Comparison of ENCODE assay signal across 1 cellular context in the genomic region with DNA sequence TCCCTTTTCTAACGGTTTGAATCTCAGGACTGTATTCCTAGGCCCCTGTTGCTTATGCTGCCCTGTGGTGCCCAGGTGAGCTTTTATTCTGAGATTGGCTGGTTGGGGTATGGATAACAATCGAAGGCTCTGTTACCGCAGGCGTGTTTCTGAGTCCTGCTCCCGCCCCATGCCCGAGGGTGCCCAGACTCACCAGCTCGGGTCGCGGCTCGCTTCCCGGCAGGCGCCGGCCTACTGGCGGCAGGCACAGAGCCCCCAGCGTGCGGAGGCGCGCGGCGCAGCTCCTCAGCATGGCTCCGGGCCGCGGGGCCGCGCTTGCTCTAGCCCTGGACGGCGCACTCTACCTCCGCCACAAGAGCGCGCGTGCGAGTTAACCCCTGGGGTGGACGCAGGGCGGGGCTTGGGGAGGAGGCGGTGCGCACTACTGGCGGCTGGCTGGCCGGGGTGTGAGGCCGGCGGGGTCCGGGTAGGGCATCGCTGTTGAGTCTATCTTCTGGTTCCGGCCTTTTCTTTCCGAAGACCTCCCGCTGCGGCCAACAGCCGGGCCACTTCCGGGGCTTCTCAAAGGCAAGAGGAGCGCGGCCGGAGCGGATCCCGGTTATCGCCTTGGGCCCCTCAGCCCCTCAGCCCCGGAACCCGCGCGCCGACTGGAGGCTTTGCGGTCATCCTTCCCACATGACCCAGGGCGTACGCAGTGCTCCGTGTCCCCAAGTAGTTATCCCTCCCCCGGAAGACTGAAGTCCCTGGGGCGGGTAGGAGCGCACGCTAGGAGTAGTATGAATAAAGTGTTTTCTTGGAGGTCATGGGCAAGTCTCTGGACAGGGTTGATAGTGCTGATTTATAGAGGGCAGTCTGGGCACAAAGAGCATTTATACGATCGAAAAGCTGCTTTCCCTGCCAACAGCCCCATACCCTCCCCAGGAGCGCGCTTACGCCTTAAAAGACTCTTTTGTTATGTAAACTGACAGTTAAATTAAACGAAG.
TF ChIP-seq lines count a peak whose summit lies in the region.

A gene (minus strand): TSS at position 345 of the 983 bp plus-strand sequence. CDS start 53 bp downstream, at position 292.

TF ChIP-seq in HEK293, 187 proteins besides CTCF, POLR2A, EP300 and RAD21 (continued from another document and continues in another):
- TF ChIP-seq, protein P1, sequence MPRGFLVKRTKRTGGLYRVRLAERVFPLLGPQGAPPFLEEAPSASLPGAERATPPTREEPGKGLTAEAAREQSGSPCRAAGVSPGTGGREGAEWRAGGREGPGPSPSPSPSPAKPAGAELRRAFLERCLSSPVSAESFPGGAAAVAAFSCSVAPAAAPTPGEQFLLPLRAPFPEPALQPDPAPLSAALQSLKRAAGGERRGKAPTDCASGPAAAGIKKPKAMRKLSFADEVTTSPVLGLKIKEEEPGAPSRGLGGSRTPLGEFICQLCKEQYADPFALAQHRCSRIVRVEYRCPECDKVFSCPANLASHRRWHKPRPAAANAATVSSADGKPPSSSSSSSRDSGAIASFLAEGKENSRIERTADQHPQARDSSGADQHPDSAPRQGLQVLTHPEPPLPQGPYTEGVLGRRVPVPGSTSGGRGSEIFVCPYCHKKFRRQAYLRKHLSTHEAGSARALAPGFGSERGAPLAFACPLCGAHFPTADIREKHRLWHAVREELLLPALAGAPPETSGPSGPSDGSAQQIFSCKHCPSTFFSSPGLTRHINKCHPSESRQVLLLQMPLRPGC (tag by site-specific recombination; IDR thresholded peaks at IDR 0.05): no peak
- TF ChIP-seq KLF16 (tag by site-specific recombination; IDR thresholded peaks at IDR 0.05) (peak; percentile 84), ZNF596 (tag by site-specific recombination; IDR thresholded peaks at IDR 0.05) (no peak), ZNF266 (tag by site-specific recombination; IDR thresholded peaks at IDR 0.05; ENCODE audit: low read depth) (no peak), ZNF335 (tag by site-specific recombination; conservative IDR thresholded peaks at IDR 0.05) (peak; percentile 89), ZNF629 (tag by site-specific recombination; IDR thresholded peaks at IDR 0.05) (peak; percentile 85), TCF7L2 (IDR thresholded peaks at IDR 0.05; ENCODE audit: borderline replicate concordance, low read depth, low read length) (no peak), ZNF140 (tag by site-specific recombination; IDR thresholded peaks at IDR 0.05) (no peak), ZNF341 (tag by site-specific recombination; IDR thresholded peaks at IDR 0.05; ENCODE audit: low read depth) (peak; percentile 96), HOXA7 (CRISPR knock-in tag; IDR thresholded peaks at IDR 0.05; ENCODE audit: borderline replicate concordance) (no peak), ZNF76 (tag by site-specific recombination; IDR thresholded peaks at IDR 0.05; ENCODE audit: borderline replicate concordance, low read depth) (peak; percentile 73), ZFP37 (tag by site-specific recombination; IDR thresholded peaks at IDR 0.05) (peak; percentile 87), ZNF274 (IDR thresholded peaks at IDR 0.05; ENCODE audit: low read length) (no peak), ZNF274 (tag by site-specific recombination; IDR thresholded peaks at IDR 0.05; ENCODE audit: borderline replicate concordance) (no peak), OSR2 (tag by site-specific recombination; IDR thresholded peaks at IDR 0.05) (no peak), ZNF214 (tag by site-specific recombination; IDR thresholded peaks at IDR 0.05; ENCODE audit: borderline replicate concordance) (no peak), ZNF175 (tag by site-specific recombination; IDR thresholded peaks at IDR 0.05) (no peak), ZBTB1 (tag by site-specific recombination; IDR thresholded peaks at IDR 0.05) (0 out of 2 replicates have a peak, but pooled peaks have one; percentile 35), ZNF324 (tag by site-specific recombination; IDR thresholded peaks at IDR 0.05) (peak; percentile 94), BCL11B (tag by site-specific recombination; IDR thresholded peaks at IDR 0.05; ENCODE audit: low read depth) (0 out of 2 replicates have a peak, but pooled peaks have one; percentile 56), ZNF16 (tag by site-specific recombination; IDR thresholded peaks at IDR 0.05; ENCODE audit: low read depth) (no peak), ZNF311 (tag by site-specific recombination; IDR thresholded peaks at IDR 0.05; ENCODE audit: borderline replicate concordance) (no peak), ZNF354C (tag by site-specific recombination; IDR thresholded peaks at IDR 0.05; ENCODE audit: borderline replicate concordance, low read depth) (no peak), ZNF560 (tag by site-specific recombination; IDR thresholded peaks at IDR 0.05; ENCODE audit: borderline replicate concordance) (no peak), GFI1B (tag by site-specific recombination; IDR thresholded peaks at IDR 0.05) (no peak)
- TF ChIP-seq, protein P2, sequence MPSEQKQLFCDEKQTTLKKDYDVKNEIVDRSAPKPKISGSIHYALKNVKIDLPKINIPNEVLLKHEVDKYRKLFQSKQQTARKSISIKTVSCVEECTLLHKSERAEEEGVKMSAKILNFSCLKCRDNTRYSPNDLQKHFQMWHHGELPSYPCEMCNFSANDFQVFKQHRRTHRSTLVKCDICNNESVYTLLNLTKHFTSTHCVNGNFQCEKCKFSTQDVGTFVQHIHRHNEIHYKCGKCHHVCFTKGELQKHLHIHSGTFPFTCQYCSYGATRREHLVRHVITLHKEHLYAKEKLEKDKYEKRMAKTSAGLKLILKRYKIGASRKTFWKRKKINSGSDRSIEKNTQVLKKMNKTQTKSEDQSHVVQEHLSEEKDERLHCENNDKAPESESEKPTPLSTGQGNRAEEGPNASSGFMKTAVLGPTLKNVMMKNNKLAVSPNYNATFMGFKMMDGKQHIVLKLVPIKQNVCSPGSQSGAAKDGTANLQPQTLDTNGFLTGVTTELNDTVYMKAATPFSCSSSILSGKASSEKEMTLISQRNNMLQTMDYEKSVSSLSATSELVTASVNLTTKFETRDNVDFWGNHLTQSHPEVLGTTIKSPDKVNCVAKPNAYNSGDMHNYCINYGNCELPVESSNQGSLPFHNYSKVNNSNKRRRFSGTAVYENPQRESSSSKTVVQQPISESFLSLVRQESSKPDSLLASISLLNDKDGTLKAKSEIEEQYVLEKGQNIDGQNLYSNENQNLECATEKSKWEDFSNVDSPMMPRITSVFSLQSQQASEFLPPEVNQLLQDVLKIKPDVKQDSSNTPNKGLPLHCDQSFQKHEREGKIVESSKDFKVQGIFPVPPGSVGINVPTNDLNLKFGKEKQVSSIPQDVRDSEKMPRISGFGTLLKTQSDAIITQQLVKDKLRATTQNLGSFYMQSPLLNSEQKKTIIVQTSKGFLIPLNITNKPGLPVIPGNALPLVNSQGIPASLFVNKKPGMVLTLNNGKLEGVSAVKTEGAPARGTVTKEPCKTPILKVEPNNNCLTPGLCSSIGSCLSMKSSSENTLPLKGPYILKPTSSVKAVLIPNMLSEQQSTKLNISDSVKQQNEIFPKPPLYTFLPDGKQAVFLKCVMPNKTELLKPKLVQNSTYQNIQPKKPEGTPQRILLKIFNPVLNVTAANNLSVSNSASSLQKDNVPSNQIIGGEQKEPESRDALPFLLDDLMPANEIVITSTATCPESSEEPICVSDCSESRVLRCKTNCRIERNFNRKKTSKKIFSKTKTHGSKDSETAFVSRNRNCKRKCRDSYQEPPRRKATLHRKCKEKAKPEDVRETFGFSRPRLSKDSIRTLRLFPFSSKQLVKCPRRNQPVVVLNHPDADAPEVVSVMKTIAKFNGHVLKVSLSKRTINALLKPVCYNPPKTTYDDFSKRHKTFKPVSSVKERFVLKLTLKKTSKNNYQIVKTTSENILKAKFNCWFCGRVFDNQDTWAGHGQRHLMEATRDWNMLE (tag by site-specific recombination; conservative IDR thresholded peaks at IDR 0.05; ENCODE audit: low read depth): peak; percentile 91
- TF ChIP-seq, protein P3, sequence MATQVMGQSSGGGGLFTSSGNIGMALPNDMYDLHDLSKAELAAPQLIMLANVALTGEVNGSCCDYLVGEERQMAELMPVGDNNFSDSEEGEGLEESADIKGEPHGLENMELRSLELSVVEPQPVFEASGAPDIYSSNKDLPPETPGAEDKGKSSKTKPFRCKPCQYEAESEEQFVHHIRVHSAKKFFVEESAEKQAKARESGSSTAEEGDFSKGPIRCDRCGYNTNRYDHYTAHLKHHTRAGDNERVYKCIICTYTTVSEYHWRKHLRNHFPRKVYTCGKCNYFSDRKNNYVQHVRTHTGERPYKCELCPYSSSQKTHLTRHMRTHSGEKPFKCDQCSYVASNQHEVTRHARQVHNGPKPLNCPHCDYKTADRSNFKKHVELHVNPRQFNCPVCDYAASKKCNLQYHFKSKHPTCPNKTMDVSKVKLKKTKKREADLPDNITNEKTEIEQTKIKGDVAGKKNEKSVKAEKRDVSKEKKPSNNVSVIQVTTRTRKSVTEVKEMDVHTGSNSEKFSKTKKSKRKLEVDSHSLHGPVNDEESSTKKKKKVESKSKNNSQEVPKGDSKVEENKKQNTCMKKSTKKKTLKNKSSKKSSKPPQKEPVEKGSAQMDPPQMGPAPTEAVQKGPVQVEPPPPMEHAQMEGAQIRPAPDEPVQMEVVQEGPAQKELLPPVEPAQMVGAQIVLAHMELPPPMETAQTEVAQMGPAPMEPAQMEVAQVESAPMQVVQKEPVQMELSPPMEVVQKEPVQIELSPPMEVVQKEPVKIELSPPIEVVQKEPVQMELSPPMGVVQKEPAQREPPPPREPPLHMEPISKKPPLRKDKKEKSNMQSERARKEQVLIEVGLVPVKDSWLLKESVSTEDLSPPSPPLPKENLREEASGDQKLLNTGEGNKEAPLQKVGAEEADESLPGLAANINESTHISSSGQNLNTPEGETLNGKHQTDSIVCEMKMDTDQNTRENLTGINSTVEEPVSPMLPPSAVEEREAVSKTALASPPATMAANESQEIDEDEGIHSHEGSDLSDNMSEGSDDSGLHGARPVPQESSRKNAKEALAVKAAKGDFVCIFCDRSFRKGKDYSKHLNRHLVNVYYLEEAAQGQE (tag by site-specific recombination; IDR thresholded peaks at IDR 0.05): peak; percentile 27; the same call in 1 of the 2 replicates
- TF ChIP-seq, protein P4, sequence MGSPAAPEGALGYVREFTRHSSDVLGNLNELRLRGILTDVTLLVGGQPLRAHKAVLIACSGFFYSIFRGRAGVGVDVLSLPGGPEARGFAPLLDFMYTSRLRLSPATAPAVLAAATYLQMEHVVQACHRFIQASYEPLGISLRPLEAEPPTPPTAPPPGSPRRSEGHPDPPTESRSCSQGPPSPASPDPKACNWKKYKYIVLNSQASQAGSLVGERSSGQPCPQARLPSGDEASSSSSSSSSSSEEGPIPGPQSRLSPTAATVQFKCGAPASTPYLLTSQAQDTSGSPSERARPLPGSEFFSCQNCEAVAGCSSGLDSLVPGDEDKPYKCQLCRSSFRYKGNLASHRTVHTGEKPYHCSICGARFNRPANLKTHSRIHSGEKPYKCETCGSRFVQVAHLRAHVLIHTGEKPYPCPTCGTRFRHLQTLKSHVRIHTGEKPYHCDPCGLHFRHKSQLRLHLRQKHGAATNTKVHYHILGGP (tag by site-specific recombination; IDR thresholded peaks at IDR 0.05): no peak
- TF ChIP-seq, protein P5, sequence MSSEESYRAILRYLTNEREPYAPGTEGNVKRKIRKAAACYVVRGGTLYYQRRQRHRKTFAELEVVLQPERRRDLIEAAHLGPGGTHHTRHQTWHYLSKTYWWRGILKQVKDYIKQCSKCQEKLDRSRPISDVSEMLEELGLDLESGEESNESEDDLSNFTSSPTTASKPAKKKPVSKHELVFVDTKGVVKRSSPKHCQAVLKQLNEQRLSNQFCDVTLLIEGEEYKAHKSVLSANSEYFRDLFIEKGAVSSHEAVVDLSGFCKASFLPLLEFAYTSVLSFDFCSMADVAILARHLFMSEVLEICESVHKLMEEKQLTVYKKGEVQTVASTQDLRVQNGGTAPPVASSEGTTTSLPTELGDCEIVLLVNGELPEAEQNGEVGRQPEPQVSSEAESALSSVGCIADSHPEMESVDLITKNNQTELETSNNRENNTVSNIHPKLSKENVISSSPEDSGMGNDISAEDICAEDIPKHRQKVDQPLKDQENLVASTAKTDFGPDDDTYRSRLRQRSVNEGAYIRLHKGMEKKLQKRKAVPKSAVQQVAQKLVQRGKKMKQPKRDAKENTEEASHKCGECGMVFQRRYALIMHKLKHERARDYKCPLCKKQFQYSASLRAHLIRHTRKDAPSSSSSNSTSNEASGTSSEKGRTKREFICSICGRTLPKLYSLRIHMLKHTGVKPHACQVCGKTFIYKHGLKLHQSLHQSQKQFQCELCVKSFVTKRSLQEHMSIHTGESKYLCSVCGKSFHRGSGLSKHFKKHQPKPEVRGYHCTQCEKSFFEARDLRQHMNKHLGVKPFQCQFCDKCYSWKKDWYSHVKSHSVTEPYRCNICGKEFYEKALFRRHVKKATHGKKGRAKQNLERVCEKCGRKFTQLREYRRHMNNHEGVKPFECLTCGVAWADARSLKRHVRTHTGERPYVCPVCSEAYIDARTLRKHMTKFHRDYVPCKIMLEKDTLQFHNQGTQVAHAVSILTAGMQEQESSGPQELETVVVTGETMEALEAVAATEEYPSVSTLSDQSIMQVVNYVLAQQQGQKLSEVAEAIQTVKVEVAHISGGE (tag by site-specific recombination; conservative IDR thresholded peaks at IDR 0.05; ENCODE audit: low read depth): peak; percentile 99
- TF ChIP-seq, protein P6, sequence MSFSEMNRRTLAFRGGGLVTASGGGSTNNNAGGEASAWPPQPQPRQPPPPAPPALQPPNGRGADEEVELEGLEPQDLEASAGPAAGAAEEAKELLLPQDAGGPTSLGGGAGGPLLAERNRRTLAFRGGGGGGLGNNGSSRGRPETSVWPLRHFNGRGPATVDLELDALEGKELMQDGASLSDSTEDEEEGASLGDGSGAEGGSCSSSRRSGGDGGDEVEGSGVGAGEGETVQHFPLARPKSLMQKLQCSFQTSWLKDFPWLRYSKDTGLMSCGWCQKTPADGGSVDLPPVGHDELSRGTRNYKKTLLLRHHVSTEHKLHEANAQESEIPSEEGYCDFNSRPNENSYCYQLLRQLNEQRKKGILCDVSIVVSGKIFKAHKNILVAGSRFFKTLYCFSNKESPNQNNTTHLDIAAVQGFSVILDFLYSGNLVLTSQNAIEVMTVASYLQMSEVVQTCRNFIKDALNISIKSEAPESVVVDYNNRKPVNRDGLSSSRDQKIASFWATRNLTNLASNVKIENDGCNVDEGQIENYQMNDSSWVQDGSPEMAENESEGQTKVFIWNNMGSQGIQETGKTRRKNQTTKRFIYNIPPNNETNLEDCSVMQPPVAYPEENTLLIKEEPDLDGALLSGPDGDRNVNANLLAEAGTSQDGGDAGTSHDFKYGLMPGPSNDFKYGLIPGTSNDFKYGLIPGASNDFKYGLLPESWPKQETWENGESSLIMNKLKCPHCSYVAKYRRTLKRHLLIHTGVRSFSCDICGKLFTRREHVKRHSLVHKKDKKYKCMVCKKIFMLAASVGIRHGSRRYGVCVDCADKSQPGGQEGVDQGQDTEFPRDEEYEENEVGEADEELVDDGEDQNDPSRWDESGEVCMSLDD (tag by site-specific recombination; IDR thresholded peaks at IDR 0.05): peak; percentile 41; the same call in 1 of the 2 replicates
- TF ChIP-seq, protein P7, sequence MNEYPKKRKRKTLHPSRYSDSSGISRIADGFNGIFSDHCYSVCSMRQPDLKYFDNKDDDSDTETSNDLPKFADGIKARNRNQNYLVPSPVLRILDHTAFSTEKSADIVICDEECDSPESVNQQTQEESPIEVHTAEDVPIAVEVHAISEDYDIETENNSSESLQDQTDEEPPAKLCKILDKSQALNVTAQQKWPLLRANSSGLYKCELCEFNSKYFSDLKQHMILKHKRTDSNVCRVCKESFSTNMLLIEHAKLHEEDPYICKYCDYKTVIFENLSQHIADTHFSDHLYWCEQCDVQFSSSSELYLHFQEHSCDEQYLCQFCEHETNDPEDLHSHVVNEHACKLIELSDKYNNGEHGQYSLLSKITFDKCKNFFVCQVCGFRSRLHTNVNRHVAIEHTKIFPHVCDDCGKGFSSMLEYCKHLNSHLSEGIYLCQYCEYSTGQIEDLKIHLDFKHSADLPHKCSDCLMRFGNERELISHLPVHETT (tag by site-specific recombination; IDR thresholded peaks at IDR 0.05): peak; percentile 87; the same call in 1 of the 2 replicates
